Comparison of ENCODE assay signal across 6 cellular contexts in the genomic region with DNA sequence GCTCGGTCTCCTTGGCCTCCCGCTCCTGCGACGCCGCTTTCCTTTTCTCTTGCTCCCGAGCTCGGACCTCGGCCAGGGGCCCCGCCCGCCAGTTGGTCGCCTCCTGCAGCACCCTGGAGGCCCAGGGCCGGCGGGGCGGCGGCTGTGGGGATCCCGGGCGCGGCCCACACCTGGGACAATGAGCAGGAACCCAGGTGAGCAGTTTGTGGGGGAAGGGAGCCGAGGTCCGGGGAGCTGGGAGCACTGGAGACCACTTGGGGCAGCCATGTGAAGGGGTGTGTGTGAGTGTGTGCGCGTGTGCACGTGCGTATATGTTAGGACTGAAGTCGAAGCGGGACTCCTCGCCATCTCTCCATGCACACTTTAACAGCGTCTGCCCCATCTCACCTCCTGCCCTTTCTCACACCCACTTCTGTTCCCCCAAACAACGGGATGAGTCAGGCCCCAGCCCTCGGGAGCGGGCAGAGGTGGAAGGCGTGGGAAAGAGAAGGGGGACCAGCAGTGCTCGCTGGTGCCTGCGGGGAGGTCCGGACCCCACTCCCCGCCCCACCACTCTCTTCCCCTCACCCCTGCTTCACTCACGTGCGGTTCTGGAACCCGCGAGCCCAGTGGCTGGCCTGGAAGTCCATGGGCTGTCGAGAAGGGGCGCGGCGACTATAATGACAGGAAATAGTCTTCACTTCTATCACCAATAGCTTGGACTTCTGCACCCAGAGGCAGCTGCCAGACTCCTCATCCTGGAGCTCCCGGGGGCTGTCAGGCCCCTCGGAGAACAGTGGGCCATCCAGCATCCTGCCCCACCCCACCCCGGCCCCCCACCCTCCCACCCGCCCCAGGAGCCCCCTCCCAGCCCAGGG. TPM values are rescaled to one million over a fixed set of nuclear protein-coding genes. Genes with fewer than 3 reads are reported as not detected.
DNase-seq lines count a peak whose midpoint lies in the region; ATAC-seq, FAIRE-seq and TF ChIP-seq lines count a peak whose summit lies in the region.

No MANE protein-coding gene starts in this region.

- peak in 1 of 2 experiments; percentile 60 for DNase-seq in A549 (ENCODE audit: low read depth in 1 of 2, low spot score in 1 of 2)
- DNase-seq in activated T-cell treated with anti-CD3 and anti-CD28 coated beads, Interleukin-2, amount 50 U/mL, for 4 hours = peak; percentile 28
- peak in 1 of 2 donors; percentile 88 for DNase-seq in lower leg skin (ENCODE audit: low spot score in 2 of 2)
- DNase-seq in GM19239 (ENCODE audit: insufficient read length, low spot score) = no peak
- no peak for DNase-seq in DMS79 (lab: John Stamatoyannopoulos, UW)

- ATAC-seq in A549 (peak; percentile 17 to 23), GM21737 (IDR thresholded peaks at IDR 0.05; ENCODE audit: unreplicated experiment) (peak; percentile 10)
- peak; percentile 16 to 17 for ATAC-seq in activated T-cell treated with anti-CD3 and anti-CD28 coated beads, Interleukin-2, amount 50 U/mL, for 4 hours

- peaks cover 27% of the 10 kb centered on the region for H3K36me3 Mint-ChIP-seq in activated T-cell treated with anti-CD3 and anti-CD28 coated beads, Interleukin-2, amount 50 U/mL, for 4 hours (ENCODE audit: insufficient read depth)

- no peaks in the 10 kb centered on the region for H3K9me3 ChIP-seq in A549

- peak overlapping the region; percentile 45 for H3K4me3 ChIP-seq in A549
- H3K4me3 ChIP-seq in lower leg skin (ENCODE audit: low read depth, poor library complexity, severe bottlenecking) = peak overlapping the region; percentile 24

- POLR2A ChIA-PET in A549 (lab: Yijun Ruan, JAX) = interaction anchor here (1.6 to 2.5 kb wide), 2 partner anchors 19 to 133 kb away, joined by 3 to 9 read pairs; a partner anchor contains a TSS

- CTCF ChIA-PET in A549 (lab: Yijun Ruan, JAX) = interaction anchor here (1.4 to 77.5 kb wide), 10 partner anchors 7 to 184 kb away, joined by 4 to 2584 read pairs (median 31); a partner anchor contains a TSS

- FAIRE-seq in A549 (lab: Jason Lieb, UNC) = no peak
- FAIRE-seq in GM19239 (lab: Jason Lieb, UNC) = no peak

- peak overlapping the region; percentile 47 for H3K4me3 Mint-ChIP-seq in activated T-cell treated with anti-CD3 and anti-CD28 coated beads, Interleukin-2, amount 50 U/mL, for 4 hours

- no peak for TF ChIP-seq EP300 in A549 (IDR thresholded peaks at IDR 0.05)

- H3K4me1 ChIP-seq in A549 = peaks cover 19% of the 10 kb centered on the region

- intact Hi-C loops in lower leg skin (cut with DNase I; ENCODE audit: low total_unique reads) = loop anchor here (5.0 kb wide), 1 partner anchor 141 kb away; no protein-coding TSS in a partner anchor

- H3K4me1 Mint-ChIP-seq in activated T-cell treated with anti-CD3 and anti-CD28 coated beads, Interleukin-2, amount 50 U/mL, for 4 hours (ENCODE audit: low read depth) = peaks cover 33% of the 10 kb centered on the region

- peaks cover 59% of the 10 kb centered on the region for H3K27me3 Mint-ChIP-seq in activated T-cell treated with anti-CD3 and anti-CD28 coated beads, Interleukin-2, amount 50 U/mL, for 4 hours (ENCODE audit: low read depth)

- TF ChIP-seq CTCF in A549 (IDR thresholded peaks at IDR 0.05) = no peak
- TF ChIP-seq CTCF in lower leg skin (IDR thresholded peaks at IDR 0.05) = no peak

- no peaks in the 10 kb centered on the region for H3K9me3 Mint-ChIP-seq in activated T-cell treated with anti-CD3 and anti-CD28 coated beads, Interleukin-2, amount 50 U/mL, for 4 hours

- peak overlapping the region; percentile 52 to 87 for H3K27ac ChIP-seq in A549

- TF ChIP-seq RAD21 in A549 (conservative IDR thresholded peaks at IDR 0.05 in 1 of 2, IDR thresholded peaks at IDR 0.05 in 1 of 2) = no peak

- TF ChIP-seq POLR2A in A549 (IDR thresholded peaks at IDR 0.05; ENCODE audit: low read length) (no peak), lower leg skin (IDR thresholded peaks at IDR 0.05) (no peak)

- peak overlapping the region; percentile 82 for H3K4me2 ChIP-seq in A549

- 4% methylated on average over 45 of the region's 48 CpGs for WGBS in A549 (ENCODE audit: missing lambda C conversion rate)
- 1% methylated on average over 35 to 43 of the region's 48 CpGs for WGBS in lower leg skin, 2 donors

TF ChIP-seq in A549, 52 proteins besides CTCF, POLR2A, EP300 and RAD21 (continues in another document):
- no peak for TF ChIP-seq SREBF2 (IDR thresholded peaks at IDR 0.05)
- TF ChIP-seq CHD4 (IDR thresholded peaks at IDR 0.05; ENCODE audit: borderline replicate concordance) = no peak
- TF ChIP-seq TFCP2L1 (CRISPR knock-in tag; IDR thresholded peaks at IDR 0.05) = no peak
- TF ChIP-seq, protein P1, sequence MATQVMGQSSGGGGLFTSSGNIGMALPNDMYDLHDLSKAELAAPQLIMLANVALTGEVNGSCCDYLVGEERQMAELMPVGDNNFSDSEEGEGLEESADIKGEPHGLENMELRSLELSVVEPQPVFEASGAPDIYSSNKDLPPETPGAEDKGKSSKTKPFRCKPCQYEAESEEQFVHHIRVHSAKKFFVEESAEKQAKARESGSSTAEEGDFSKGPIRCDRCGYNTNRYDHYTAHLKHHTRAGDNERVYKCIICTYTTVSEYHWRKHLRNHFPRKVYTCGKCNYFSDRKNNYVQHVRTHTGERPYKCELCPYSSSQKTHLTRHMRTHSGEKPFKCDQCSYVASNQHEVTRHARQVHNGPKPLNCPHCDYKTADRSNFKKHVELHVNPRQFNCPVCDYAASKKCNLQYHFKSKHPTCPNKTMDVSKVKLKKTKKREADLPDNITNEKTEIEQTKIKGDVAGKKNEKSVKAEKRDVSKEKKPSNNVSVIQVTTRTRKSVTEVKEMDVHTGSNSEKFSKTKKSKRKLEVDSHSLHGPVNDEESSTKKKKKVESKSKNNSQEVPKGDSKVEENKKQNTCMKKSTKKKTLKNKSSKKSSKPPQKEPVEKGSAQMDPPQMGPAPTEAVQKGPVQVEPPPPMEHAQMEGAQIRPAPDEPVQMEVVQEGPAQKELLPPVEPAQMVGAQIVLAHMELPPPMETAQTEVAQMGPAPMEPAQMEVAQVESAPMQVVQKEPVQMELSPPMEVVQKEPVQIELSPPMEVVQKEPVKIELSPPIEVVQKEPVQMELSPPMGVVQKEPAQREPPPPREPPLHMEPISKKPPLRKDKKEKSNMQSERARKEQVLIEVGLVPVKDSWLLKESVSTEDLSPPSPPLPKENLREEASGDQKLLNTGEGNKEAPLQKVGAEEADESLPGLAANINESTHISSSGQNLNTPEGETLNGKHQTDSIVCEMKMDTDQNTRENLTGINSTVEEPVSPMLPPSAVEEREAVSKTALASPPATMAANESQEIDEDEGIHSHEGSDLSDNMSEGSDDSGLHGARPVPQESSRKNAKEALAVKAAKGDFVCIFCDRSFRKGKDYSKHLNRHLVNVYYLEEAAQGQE (IDR thresholded peaks at IDR 0.05) = no peak

RNA-seq across cellular contexts. Expression of a gene that starts 0.5 kb away (rescaled TPM):
- 0.12 TPM in 2 replicates for polyA plus RNA-seq in A549 (2011; rRNA removed)
- polyA plus RNA-seq in A549 (2012; cell fraction: cytosol; rRNA removed) = 0.16 and 0.25 TPM in 2 replicates
- 0.52 and 0.54 TPM in 2 replicates for polyA plus RNA-seq in A549 (2012; cell fraction: nucleus; rRNA removed)
- polyA plus RNA-seq in A549 (2017; fragmentation: RNase III; extraction: RNeasy Plus Mini Kit Qiagen cat#74134 plus additional on column Dnase treatment) = 0.34 to 0.50 TPM (median 0.38 TPM) in 3 replicates
- 0.08 and 0.19 TPM in 2 replicates for polyA minus RNA-seq in A549 (2011; rRNA and poly(A)+ RNA removed)
- 1 to 10 TPM in 2 of 3 donors, under 1 TPM in 1; 0.57 to 1.4 (median 1.2) TPM for total RNA-seq in activated T-cell treated with anti-CD3 and anti-CD28 coated beads, Interleukin-2, amount 50 U/mL, for 4 hours
- under 1 TPM in 3 of 4 donors, not detected in 1; 0.05 to 0.29 (median 0.13) TPM for total RNA-seq in lower leg skin

RNA-seq across cellular contexts. Expression of a gene that starts 19.9 kb away (rescaled TPM):
- polyA plus RNA-seq in A549 (2011; rRNA removed) (100 and 117 TPM in 2 replicates), A549 (2017; fragmentation: RNase III; extraction: RNeasy Plus Mini Kit Qiagen cat#74134 plus additional on column Dnase treatment) (40.0 to 42.8 TPM (median 41.9 TPM) in 3 replicates)
- 31.5 and 35.2 TPM in 2 replicates for polyA plus RNA-seq in A549 (2012; cell fraction: cytosol; rRNA removed)
- 18.3 and 29.2 TPM in 2 replicates for polyA plus RNA-seq in A549 (2012; cell fraction: nucleus; rRNA removed)
- polyA minus RNA-seq in A549 (2011; rRNA and poly(A)+ RNA removed) = 31.8 and 33.6 TPM in 2 replicates
- total RNA-seq in activated T-cell treated with anti-CD3 and anti-CD28 coated beads, Interleukin-2, amount 50 U/mL, for 4 hours = 10 to 100 TPM; 68.1 to 70.6 (median 68.4) TPM
- 10 to 100 TPM; 30.3 to 57.8 (median 49.2) TPM for total RNA-seq in lower leg skin

RNA-seq across cellular contexts. Expression of a gene that starts 20.6 kb away (rescaled TPM):
- polyA plus RNA-seq in A549 (2011; rRNA removed) = not detected in 2 replicates
- 0.03 TPM in 1 of 2 replicates, not detected in the other for polyA plus RNA-seq in A549 (2012; cell fraction: cytosol; rRNA removed)
- 0.06 TPM in 1 of 2 replicates, not detected in the other for polyA plus RNA-seq in A549 (2012; cell fraction: nucleus; rRNA removed)
- polyA plus RNA-seq in A549 (2017; fragmentation: RNase III; extraction: RNeasy Plus Mini Kit Qiagen cat#74134 plus additional on column Dnase treatment) = not detected in 3 replicates
- not detected in 2 replicates for polyA minus RNA-seq in A549 (2011; rRNA and poly(A)+ RNA removed)
- not detected for total RNA-seq in activated T-cell treated with anti-CD3 and anti-CD28 coated beads, Interleukin-2, amount 50 U/mL, for 4 hours
- not detected for total RNA-seq in lower leg skin

RNA-seq across cellular contexts. Expression of a gene that starts 27.2 kb away (rescaled TPM):
- polyA plus RNA-seq in A549 (2011; rRNA removed) (1.8 and 2.0 TPM in 2 replicates), A549 (2017; fragmentation: RNase III; extraction: RNeasy Plus Mini Kit Qiagen cat#74134 plus additional on column Dnase treatment) (1.5 to 1.9 TPM (median 1.7 TPM) in 3 replicates)
- polyA plus RNA-seq in A549 (2012; cell fraction: cytosol; rRNA removed) = 3.0 and 3.5 TPM in 2 replicates
- 4.2 and 4.5 TPM in 2 replicates for polyA plus RNA-seq in A549 (2012; cell fraction: nucleus; rRNA removed)
- 1.0 and 1.8 TPM in 2 replicates for polyA minus RNA-seq in A549 (2011; rRNA and poly(A)+ RNA removed)
- under 1 TPM; 0.13 to 0.46 (median 0.24) TPM for total RNA-seq in activated T-cell treated with anti-CD3 and anti-CD28 coated beads, Interleukin-2, amount 50 U/mL, for 4 hours
- total RNA-seq in lower leg skin = 1 to 10 TPM in 3 of 4 donors, under 1 TPM in 1; 0.30 to 7.2 (median 2.0) TPM

RNA-seq across cellular contexts. Expression of a gene that starts 41.4 kb away (rescaled TPM):
- polyA plus RNA-seq in A549 (2011; rRNA removed) (281 and 287 TPM in 2 replicates), A549 (2017; fragmentation: RNase III; extraction: RNeasy Plus Mini Kit Qiagen cat#74134 plus additional on column Dnase treatment) (133 to 138 TPM (median 138 TPM) in 3 replicates)
- polyA plus RNA-seq in A549 (2012; cell fraction: cytosol; rRNA removed) = 232 and 234 TPM in 2 replicates
- polyA plus RNA-seq in A549 (2012; cell fraction: nucleus; rRNA removed) = 162 and 182 TPM in 2 replicates
- polyA minus RNA-seq in A549 (2011; rRNA and poly(A)+ RNA removed) = 136 and 144 TPM in 2 replicates
- 100 to 1,000 TPM in 2 of 3 donors, 10 to 100 TPM in 1; 98.6 to 110 (median 109) TPM for total RNA-seq in activated T-cell treated with anti-CD3 and anti-CD28 coated beads, Interleukin-2, amount 50 U/mL, for 4 hours
- total RNA-seq in lower leg skin = 10 to 100 TPM; 65.1 to 89.3 (median 80.1) TPM
